In the genomic region with DNA sequence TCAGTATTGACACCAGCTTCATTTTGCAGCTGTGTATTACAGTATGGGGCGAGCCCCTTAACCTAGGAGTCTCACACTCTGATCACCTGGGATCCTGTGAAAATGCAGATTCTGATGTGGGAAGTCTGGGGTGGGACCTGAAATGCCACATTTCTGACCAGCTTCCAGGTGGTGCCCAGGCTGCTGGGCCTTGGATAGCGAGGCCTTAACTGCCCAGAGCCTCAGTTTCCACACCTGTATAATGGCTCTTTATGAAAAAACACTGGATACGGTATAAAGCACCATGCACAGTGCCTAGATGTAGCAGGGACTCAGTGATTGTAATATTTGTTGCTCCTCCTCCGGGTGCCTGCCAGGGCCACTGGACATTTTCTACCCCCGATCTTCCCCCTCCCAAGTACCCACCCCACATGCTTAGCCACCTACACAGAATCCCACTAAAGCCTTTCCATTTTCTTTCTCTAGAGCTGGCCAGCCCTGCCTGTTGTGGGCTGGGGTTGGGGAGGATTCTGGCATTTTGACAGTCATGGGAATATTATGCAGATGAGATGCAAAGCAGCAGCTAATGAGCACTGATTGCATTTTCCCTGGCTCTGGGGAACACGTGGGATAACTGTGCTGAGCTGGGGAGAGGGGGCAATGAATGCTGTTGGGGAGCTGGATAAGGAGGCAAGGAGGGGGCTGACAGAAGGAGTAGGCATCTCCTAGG, we compare ENCODE assay signal across 1 cellular context.
TF ChIP-seq lines count a peak whose summit lies in the region.

No MANE protein-coding gene starts in this region.

TF ChIP-seq in H1, 55 proteins besides CTCF, POLR2A, EP300 and RAD21:
- TF ChIP-seq, protein P1, sequence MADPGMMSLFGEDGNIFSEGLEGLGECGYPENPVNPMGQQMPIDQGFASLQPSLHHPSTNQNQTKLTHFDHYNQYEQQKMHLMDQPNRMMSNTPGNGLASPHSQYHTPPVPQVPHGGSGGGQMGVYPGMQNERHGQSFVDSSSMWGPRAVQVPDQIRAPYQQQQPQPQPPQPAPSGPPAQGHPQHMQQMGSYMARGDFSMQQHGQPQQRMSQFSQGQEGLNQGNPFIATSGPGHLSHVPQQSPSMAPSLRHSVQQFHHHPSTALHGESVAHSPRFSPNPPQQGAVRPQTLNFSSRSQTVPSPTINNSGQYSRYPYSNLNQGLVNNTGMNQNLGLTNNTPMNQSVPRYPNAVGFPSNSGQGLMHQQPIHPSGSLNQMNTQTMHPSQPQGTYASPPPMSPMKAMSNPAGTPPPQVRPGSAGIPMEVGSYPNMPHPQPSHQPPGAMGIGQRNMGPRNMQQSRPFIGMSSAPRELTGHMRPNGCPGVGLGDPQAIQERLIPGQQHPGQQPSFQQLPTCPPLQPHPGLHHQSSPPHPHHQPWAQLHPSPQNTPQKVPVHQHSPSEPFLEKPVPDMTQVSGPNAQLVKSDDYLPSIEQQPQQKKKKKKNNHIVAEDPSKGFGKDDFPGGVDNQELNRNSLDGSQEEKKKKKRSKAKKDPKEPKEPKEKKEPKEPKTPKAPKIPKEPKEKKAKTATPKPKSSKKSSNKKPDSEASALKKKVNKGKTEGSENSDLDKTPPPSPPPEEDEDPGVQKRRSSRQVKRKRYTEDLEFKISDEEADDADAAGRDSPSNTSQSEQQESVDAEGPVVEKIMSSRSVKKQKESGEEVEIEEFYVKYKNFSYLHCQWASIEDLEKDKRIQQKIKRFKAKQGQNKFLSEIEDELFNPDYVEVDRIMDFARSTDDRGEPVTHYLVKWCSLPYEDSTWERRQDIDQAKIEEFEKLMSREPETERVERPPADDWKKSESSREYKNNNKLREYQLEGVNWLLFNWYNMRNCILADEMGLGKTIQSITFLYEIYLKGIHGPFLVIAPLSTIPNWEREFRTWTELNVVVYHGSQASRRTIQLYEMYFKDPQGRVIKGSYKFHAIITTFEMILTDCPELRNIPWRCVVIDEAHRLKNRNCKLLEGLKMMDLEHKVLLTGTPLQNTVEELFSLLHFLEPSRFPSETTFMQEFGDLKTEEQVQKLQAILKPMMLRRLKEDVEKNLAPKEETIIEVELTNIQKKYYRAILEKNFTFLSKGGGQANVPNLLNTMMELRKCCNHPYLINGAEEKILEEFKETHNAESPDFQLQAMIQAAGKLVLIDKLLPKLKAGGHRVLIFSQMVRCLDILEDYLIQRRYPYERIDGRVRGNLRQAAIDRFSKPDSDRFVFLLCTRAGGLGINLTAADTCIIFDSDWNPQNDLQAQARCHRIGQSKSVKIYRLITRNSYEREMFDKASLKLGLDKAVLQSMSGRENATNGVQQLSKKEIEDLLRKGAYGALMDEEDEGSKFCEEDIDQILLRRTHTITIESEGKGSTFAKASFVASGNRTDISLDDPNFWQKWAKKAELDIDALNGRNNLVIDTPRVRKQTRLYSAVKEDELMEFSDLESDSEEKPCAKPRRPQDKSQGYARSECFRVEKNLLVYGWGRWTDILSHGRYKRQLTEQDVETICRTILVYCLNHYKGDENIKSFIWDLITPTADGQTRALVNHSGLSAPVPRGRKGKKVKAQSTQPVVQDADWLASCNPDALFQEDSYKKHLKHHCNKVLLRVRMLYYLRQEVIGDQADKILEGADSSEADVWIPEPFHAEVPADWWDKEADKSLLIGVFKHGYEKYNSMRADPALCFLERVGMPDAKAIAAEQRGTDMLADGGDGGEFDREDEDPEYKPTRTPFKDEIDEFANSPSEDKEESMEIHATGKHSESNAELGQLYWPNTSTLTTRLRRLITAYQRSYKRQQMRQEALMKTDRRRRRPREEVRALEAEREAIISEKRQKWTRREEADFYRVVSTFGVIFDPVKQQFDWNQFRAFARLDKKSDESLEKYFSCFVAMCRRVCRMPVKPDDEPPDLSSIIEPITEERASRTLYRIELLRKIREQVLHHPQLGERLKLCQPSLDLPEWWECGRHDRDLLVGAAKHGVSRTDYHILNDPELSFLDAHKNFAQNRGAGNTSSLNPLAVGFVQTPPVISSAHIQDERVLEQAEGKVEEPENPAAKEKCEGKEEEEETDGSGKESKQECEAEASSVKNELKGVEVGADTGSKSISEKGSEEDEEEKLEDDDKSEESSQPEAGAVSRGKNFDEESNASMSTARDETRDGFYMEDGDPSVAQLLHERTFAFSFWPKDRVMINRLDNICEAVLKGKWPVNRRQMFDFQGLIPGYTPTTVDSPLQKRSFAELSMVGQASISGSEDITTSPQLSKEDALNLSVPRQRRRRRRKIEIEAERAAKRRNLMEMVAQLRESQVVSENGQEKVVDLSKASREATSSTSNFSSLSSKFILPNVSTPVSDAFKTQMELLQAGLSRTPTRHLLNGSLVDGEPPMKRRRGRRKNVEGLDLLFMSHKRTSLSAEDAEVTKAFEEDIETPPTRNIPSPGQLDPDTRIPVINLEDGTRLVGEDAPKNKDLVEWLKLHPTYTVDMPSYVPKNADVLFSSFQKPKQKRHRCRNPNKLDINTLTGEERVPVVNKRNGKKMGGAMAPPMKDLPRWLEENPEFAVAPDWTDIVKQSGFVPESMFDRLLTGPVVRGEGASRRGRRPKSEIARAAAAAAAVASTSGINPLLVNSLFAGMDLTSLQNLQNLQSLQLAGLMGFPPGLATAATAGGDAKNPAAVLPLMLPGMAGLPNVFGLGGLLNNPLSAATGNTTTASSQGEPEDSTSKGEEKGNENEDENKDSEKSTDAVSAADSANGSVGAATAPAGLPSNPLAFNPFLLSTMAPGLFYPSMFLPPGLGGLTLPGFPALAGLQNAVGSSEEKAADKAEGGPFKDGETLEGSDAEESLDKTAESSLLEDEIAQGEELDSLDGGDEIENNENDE (IDR thresholded peaks at IDR 0.05; ENCODE audit: insufficient replicate concordance, low read length), result no peak
- no peak for TF ChIP-seq RFX5 (IDR thresholded peaks at IDR 0.05; ENCODE audit: borderline replicate concordance, low read depth, low read length)
- TF ChIP-seq, protein P2, sequence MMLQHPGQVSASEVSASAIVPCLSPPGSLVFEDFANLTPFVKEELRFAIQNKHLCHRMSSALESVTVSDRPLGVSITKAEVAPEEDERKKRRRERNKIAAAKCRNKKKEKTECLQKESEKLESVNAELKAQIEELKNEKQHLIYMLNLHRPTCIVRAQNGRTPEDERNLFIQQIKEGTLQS (IDR thresholded peaks at IDR 0.05; ENCODE audit: insufficient read depth, low read depth, low read length), result no peak
- no peak for TF ChIP-seq SIX5 (IDR thresholded peaks at IDR 0.05; ENCODE audit: low read depth, low read length)
- TF ChIP-seq CBX8 (IDR thresholded peaks at IDR 0.05; ENCODE audit: borderline replicate concordance, low read depth, low read length), result no peak
- TF ChIP-seq USF2 (IDR thresholded peaks at IDR 0.05; ENCODE audit: low read length), result no peak
- no peak for TF ChIP-seq SIRT6 (IDR thresholded peaks at IDR 0.05; ENCODE audit: low read length)
- no peak for TF ChIP-seq SP4 (IDR thresholded peaks at IDR 0.05; ENCODE audit: low read length)
- no peak for TF ChIP-seq GABPA (IDR thresholded peaks at IDR 0.05; ENCODE audit: borderline replicate concordance, insufficient read depth, low read length)
- TF ChIP-seq SIN3A (conservative IDR thresholded peaks at IDR 0.05 in 1 of 2, IDR thresholded peaks at IDR 0.05 in 1 of 2; ENCODE audit: low read depth in 1 of 2, low read length in 2 of 2), result no peak
- no peak for TF ChIP-seq FOSL1 (IDR thresholded peaks at IDR 0.05; ENCODE audit: insufficient read depth, low read depth, low read length)
